Comparison of ENCODE assay signal across 8 cellular contexts in the genomic region with DNA sequence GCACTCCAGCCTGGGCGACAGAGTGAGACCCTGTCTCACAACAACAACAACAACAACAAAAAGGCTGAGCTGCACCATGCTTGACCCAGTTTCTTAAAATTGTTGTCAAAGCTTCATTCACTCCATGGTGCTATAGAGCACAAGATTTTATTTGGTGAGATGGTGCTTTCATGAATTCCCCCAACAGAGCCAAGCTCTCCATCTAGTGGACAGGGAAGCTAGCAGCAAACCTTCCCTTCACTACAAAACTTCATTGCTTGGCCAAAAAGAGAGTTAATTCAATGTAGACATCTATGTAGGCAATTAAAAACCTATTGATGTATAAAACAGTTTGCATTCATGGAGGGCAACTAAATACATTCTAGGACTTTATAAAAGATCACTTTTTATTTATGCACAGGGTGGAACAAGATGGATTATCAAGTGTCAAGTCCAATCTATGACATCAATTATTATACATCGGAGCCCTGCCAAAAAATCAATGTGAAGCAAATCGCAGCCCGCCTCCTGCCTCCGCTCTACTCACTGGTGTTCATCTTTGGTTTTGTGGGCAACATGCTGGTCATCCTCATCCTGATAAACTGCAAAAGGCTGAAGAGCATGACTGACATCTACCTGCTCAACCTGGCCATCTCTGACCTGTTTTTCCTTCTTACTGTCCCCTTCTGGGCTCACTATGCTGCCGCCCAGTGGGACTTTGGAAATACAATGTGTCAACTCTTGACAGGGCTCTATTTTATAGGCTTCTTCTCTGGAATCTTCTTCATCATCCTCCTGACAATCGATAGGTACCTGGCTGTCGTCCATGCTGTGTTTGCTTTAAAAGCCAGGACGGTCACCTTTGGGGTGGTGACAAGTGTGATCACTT. TPM values are rescaled to one million over a fixed set of nuclear protein-coding genes. Genes with fewer than 3 reads are reported as not detected.
DNase-seq lines count a peak whose midpoint lies in the region; ATAC-seq and TF ChIP-seq lines count a peak whose summit lies in the region.

No MANE protein-coding gene starts in this region.

- TF ChIP-seq CTCF in HL-60 (IDR thresholded peaks at IDR 0.05; ENCODE audit: insufficient read depth, low read length): peak; percentile 84
- no peak for TF ChIP-seq CTCF in activated B cell treated with CpG ODN at 0.5 μM for 24 hours (IDR thresholded peaks at IDR 0.05)
- TF ChIP-seq CTCF in left lung (IDR thresholded peaks at IDR 0.05): peak; percentile 45 to 49

- H3K36me3 ChIP-seq in left lung: no peaks in the 10 kb centered on the region

- H3K9me3 Mint-ChIP-seq in activated B cell treated with CpG ODN at 0.5 μM for 24 hours: no peaks in the 10 kb centered on the region

- H3K4me1 ChIP-seq in left lung: peaks cover 0 to 52% of the 10 kb centered on the region in 2 donors

- H3K9me3 ChIP-seq in left lung: no peaks in the 10 kb centered on the region

- H3K27ac Mint-ChIP-seq in activated B cell treated with CpG ODN at 0.5 μM for 24 hours: peak overlapping the region; percentile 7

- H3K27me3 ChIP-seq in HL-60 (ENCODE audit: insufficient read depth, poor library complexity, severe bottlenecking) (no peaks in the 10 kb centered on the region), left lung (no peaks in the 10 kb centered on the region)

- CTCF ChIA-PET in activated B cell treated with CpG ODN at 0.5 μM for 24 hours (lab: Charles Lee): interaction anchor here (0.7 to 6.5 kb wide), 11 partner anchors 13 to 434 kb away, joined by 3 to 129 read pairs (median 4); partner anchors contain the start of gene CXCR6

- H3K36me3 Mint-ChIP-seq in activated B cell treated with CpG ODN at 0.5 μM for 24 hours (ENCODE audit: low read depth): no peaks in the 10 kb centered on the region

- H3K27ac ChIP-seq in HL-60 (replicated peaks): no peak overlapping the region
- H3K27ac ChIP-seq in left lung: no peak overlapping the region

- DNase-seq in COR-L47 (lab: John Stamatoyannopoulos, UW) (peak; percentile 18), HL-60 (ENCODE audit: low read depth in 1 of 2, low spot score in 1 of 2) (peak in 1 of 2 experiments; percentile 52), activated B cell treated with CpG ODN at 0.5 μM for 24 hours (no peak), left lung (no peak), NCI-H446 (lab: John Stamatoyannopoulos, UW) (no peak)

- POLR2A ChIA-PET in activated B cell treated with CpG ODN at 0.5 μM for 24 hours (lab: Charles Lee): no interaction called here

- ATAC-seq in activated B cell treated with CpG ODN at 0.5 μM for 24 hours (ENCODE audit: low read depth): no peak
- ATAC-seq in left lung: peak; percentile 73
- no peak for ATAC-seq in GM21390 (IDR thresholded peaks at IDR 0.05; ENCODE audit: unreplicated experiment)
- ATAC-seq in GM19035 (IDR thresholded peaks at IDR 0.05; ENCODE audit: unreplicated experiment): no peak
- no peak for ATAC-seq in GM21825 (IDR thresholded peaks at IDR 0.05; ENCODE audit: unreplicated experiment)

- H3K4me3 ChIP-seq in HL-60 (replicated peaks; ENCODE audit: insufficient read depth, low read length): no peak overlapping the region
- peak overlapping the region in 1 of 2 donors; percentile 24 for H3K4me3 ChIP-seq in left lung

- H3K27me3 Mint-ChIP-seq in activated B cell treated with CpG ODN at 0.5 μM for 24 hours: peaks cover 2% of the 10 kb centered on the region

- peaks cover 39% of the 10 kb centered on the region for H3K4me1 Mint-ChIP-seq in activated B cell treated with CpG ODN at 0.5 μM for 24 hours

- intact Hi-C loops in activated B cell treated with CpG ODN at 0.5 μM for 24 hours (cut with micrococcal nuclease): loop anchor here (1.0 to 10.0 kb wide), 3 partner anchors 11 to 608 kb away; no protein-coding TSS in a partner anchor
- intact Hi-C loops in left lung (cut with DNase I): loop anchor here in 1 of 2 donors (10.0 kb wide), 1 partner anchor 288 kb away; no protein-coding TSS in a partner anchor

- H3K4me3 Mint-ChIP-seq in activated B cell treated with CpG ODN at 0.5 μM for 24 hours: no peak overlapping the region

RNA-seq across cellular contexts. Expression of gene CCR5, which starts 2.0 kb away (rescaled TPM):
- 0.27 and 0.55 TPM in 2 replicates for total RNA-seq in activated B cell treated with CpG ODN at 0.5 μM for 24 hours
- 10 to 100 TPM in 1 of 2 donors, 1 to 10 TPM in 1; 2.9 to 13.8 TPM for total RNA-seq in left lung

RNA-seq across cellular contexts. Expression of gene CCR2, which starts 18.8 kb away (rescaled TPM):
- total RNA-seq in activated B cell treated with CpG ODN at 0.5 μM for 24 hours (0.16 and 0.29 TPM in 2 replicates), left lung (10 to 100 TPM; 11.5 to 27.0 TPM)

RNA-seq across cellular contexts. Expression of gene CCRL2, which starts 34.3 kb away (rescaled TPM):
- total RNA-seq in activated B cell treated with CpG ODN at 0.5 μM for 24 hours: 1.9 TPM in 2 replicates
- total RNA-seq in left lung: 10 to 100 TPM; 18.9 to 37.1 TPM
